16 cellular contexts compared by ENCODE assay signal in the genomic region with DNA sequence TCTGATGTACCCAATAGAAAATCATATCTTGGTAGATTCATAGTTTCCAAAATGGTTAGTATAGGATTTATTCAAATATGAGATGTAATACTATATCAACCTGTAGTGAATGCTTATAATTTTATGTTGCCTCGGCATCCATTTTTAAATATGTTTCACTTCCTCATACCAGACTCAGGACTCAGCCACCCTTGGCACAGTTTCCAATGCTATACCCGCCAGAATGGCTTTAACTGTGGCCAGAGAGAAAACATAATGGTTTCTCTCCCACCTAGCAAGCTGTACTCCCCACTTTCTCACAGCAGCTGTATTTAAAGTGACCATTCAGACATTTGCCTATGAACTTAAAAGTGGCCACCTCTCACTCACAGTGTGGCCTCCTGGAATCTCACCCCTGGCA.
DNase-seq lines count a peak whose midpoint lies in the region; ATAC-seq, FAIRE-seq and TF ChIP-seq lines count a peak whose summit lies in the region.
"Had no signal": no experiment of that assay in that cellular context is flagged by ENCODE, and none has a peak within 500 bp of the region (broad histone marks: within the 10 kb centered on the region; RNA-seq: fewer than 3 reads in every experiment).

No MANE protein-coding gene starts in this region.

- H3K27ac Mint-ChIP-seq in GM23338 = no peak overlapping the region; the same call in 1 of the 2 replicates
- H3K27ac Mint-ChIP-seq: activated T-helper 2 cell treated with anti-CD3 and anti-CD28 coated beads, Interferon-gamma antibody, Interleukin-2, Interleukin-4, amounts not matched to agents 10 μg/mL and 5 μg/mL and 100 μg/mL, durations not matched to agents 14 hours and 24 hours and 36 hours; natural killer cell treated with Interleukin-12 subunit alpha and Interleukin-12 subunit beta and Interleukin-15 and Interleukin-18, amount 100 ng/mL, for 72 hours had no signal

- H3K27me3 ChIP-seq in GM23338 (ENCODE audit: insufficient read depth) (no peaks in the 10 kb centered on the region), small intestine (ENCODE audit: control insufficient read depth in 2 of 2, insufficient read depth in 2 of 2, low read length in 2 of 2) (no peaks in the 10 kb centered on the region)
- H3K27me3 ChIP-seq: testis had no signal

- peaks cover 12% of the 10 kb centered on the region; the same call in 1 of the 2 replicates for H3K36me3 ChIP-seq in GM23338 (ENCODE audit: insufficient read depth)
- no peaks in the 10 kb centered on the region for H3K36me3 ChIP-seq in small intestine (ENCODE audit: control insufficient read depth in 2 of 2, insufficient read depth in 2 of 2, low read length in 2 of 2)
- H3K36me3 ChIP-seq: HAP-1, WERI-Rb-1 had no signal

- no peak overlapping the region for H3K4me3 ChIP-seq in GM23338
- H3K4me3 ChIP-seq in small intestine (ENCODE audit: low read depth in 1 of 2, low read length in 2 of 2) = no peak overlapping the region
- H3K4me3 ChIP-seq: HAP-1, testis had no signal

- FAIRE-seq in small intestine (lab: Jason Lieb, UNC) = no peak

- H3K4me3 Mint-ChIP-seq in GM23338 = no peak overlapping the region
- H3K4me3 Mint-ChIP-seq: natural killer cell treated with Interleukin-12 subunit alpha and Interleukin-12 subunit beta and Interleukin-15 and Interleukin-18, amount 100 ng/mL, for 72 hours had no signal

- TF ChIP-seq CTCF in GM23338 (conservative IDR thresholded peaks at IDR 0.05; ENCODE audit: low read depth in 2 of 2) = no peak

- no peak overlapping the region for H3K27ac ChIP-seq in GM23338 (ENCODE audit: low read depth)
- H3K27ac ChIP-seq in small intestine (ENCODE audit: low read depth in 1 of 2, low read length in 1 of 2) = no peak overlapping the region
- H3K27ac ChIP-seq: testis, WERI-Rb-1 had no signal

- H3F3A ChIP-seq in GM23338 (replicated peaks; ENCODE audit: low read depth) = no peaks in the 10 kb centered on the region

- H3K79me2 ChIP-seq in GM23338 (replicated peaks; ENCODE audit: insufficient read depth) = no peaks in the 10 kb centered on the region

- peaks cover 8% of the 10 kb centered on the region; the same call in 2 of the 3 replicates for H3K36me3 Mint-ChIP-seq in GM23338 (ENCODE audit: low read depth)
- H3K36me3 Mint-ChIP-seq: natural killer cell treated with Interleukin-12 subunit alpha and Interleukin-12 subunit beta and Interleukin-15 and Interleukin-18, amount 100 ng/mL, for 72 hours had no signal

- peak overlapping the region; percentile 39; the same call in 1 of the 2 replicates for H2AFZ ChIP-seq in GM23338

- H4K20me1 ChIP-seq in GM23338 (replicated peaks; ENCODE audit: insufficient read depth) = no peaks in the 10 kb centered on the region

- peaks cover 5% of the 10 kb centered on the region; the same call in 1 of the 2 replicates for H3K9me2 ChIP-seq in GM23338 (ENCODE audit: insufficient read depth)

- no peaks in the 10 kb centered on the region for H3K4me1 Mint-ChIP-seq in GM23338

- no peak for DNase-seq in GM23338 (ENCODE audit: low spot score)
- DNase-seq in MV-4-11 (lab: John Stamatoyannopoulos, UW) = peak; percentile 64
- peak; percentile 0 for DNase-seq in amniotic epithelial cell (ENCODE audit: low read depth)
- DNase-seq in small intestine = peak; percentile 6
- no peak for DNase-seq in activated CD4-positive, CD25-positive, alpha-beta regulatory T cell (lab: John Stamatoyannopoulos, UW)
- DNase-seq: C1 segment of cervical spinal cord; NCI-H1436 treated with DMSO at 0.1 percent for 48 hours; stimulated activated CD4-positive, alpha-beta T cell treated with anti-CD3 and anti-CD28 coated beads, Interleukin-1b, Interleukin-23, amount 100 ng/mL, for 48 hours; testis; WERI-Rb-1 had no signal

- no peaks in the 10 kb centered on the region for H3K4me1 ChIP-seq in GM23338 (ENCODE audit: insufficient read depth)
- no peaks in the 10 kb centered on the region for H3K4me1 ChIP-seq in small intestine (ENCODE audit: control insufficient read depth in 2 of 2, insufficient read depth in 1 of 2, low read depth in 1 of 2, low read length in 1 of 2)
- H3K4me1 ChIP-seq: HAP-1, testis had no signal

- no peak overlapping the region for H3K4me2 ChIP-seq in GM23338

- WGBS in small intestine, 3 donors = 6 to 47% (median 32%) methylated on average over 2 of the region's 2 CpGs

- H3K27me3 Mint-ChIP-seq in GM23338 (ENCODE audit: insufficient read depth, low read depth, poor library complexity) = peaks cover 1% of the 10 kb centered on the region
- H3K27me3 Mint-ChIP-seq: natural killer cell treated with Interleukin-12 subunit alpha and Interleukin-12 subunit beta and Interleukin-15 and Interleukin-18, amount 100 ng/mL, for 72 hours had no signal

- H3K9me3 Mint-ChIP-seq in GM23338 = peaks cover 12% of the 10 kb centered on the region

- no peaks in the 10 kb centered on the region for H3K9me3 ChIP-seq in small intestine (ENCODE audit: control insufficient read depth, low read depth)
- H3K9me3 ChIP-seq: HAP-1, testis had no signal

- ATAC-seq in GM23338 = no peak
- ATAC-seq in HG03520 (IDR thresholded peaks at IDR 0.05; ENCODE audit: unreplicated experiment) = no peak
- ATAC-seq in HG02678 (IDR thresholded peaks at IDR 0.05; ENCODE audit: unreplicated experiment) = no peak
- ATAC-seq: natural killer cell treated with Interleukin-12 subunit alpha and Interleukin-12 subunit beta and Interleukin-15 and Interleukin-18, amount 100 ng/mL, for 72 hours; Panc1 had no signal

TF ChIP-seq in GM23338, 12 proteins besides CTCF, POLR2A, EP300 and RAD21:
- TF ChIP-seq CREB1 (CRISPR knock-in tag; IDR thresholded peaks at IDR 0.05; ENCODE audit: low read depth) = no peak
TF ChIP-seq in GM23338: peak in this region for 0.

Comparison
In these comparisons a context has a peak if more than half of its experiments do, and no peak if none do; other contexts are left out.
1. DNase-seq: peak in MV-4-11 (single experiment), amniotic epithelial cell (single experiment) and small intestine (single experiment); none in GM23338 (single experiment) and activated CD4-positive, CD25-positive, alpha-beta regulatory T cell (0 of 4).